In genomic region chr16:89506791-89507191, GRCh38 we compare ENCODE assay signal across 8 cellular contexts. TPM values are rescaled to one million over a fixed set of nuclear protein-coding genes. Genes with fewer than 3 reads are reported as not detected.
DNase-seq lines count a peak whose midpoint lies in the region; ATAC-seq and TF ChIP-seq lines count a peak whose summit lies in the region.

No MANE protein-coding gene starts in this region.

- no peak for ATAC-seq in HG03571 (IDR thresholded peaks at IDR 0.05; ENCODE audit: unreplicated experiment)
- ATAC-seq in HG02678 (IDR thresholded peaks at IDR 0.05; ENCODE audit: unreplicated experiment), result no peak

- peak overlapping the region; percentile 84 for H3K27ac Mint-ChIP-seq in activated CD4-positive, alpha-beta memory T cell treated with anti-CD3 and anti-CD28 coated beads for 36 hours

- DNase-seq in HAP-1 (ENCODE audit: low spot score in 2 of 2), result no peak
- peak; percentile 40 for DNase-seq in activated CD4-positive, alpha-beta memory T cell treated with anti-CD3 and anti-CD28 coated beads for 36 hours
- no peak for DNase-seq in epithelial cell of esophagus (ENCODE audit: low read depth)
- DNase-seq in NCI-H2227 treated with DMSO at 0.1 percent for 48 hours (lab: John Stamatoyannopoulos, UW), result no peak
- no peak for DNase-seq in ACHN

- no peak for TF ChIP-seq CTCF in epithelial cell of esophagus (IDR thresholded peaks at IDR 0.05; ENCODE audit: insufficient read depth, low read depth, low read length, missing control alignments)

- in situ Hi-C loops in HAP-1 (cut with MboI; ENCODE audit: low sequenced_read_pairs) (no loop called here), ACHN (cut with HindIII; ENCODE audit: low pct_ligation_motif_present, low pct_unique_long_range_greater_than_20kb, low sequenced_read_pairs) (no loop called here)

- peak overlapping the region; percentile 96 for H3K9ac ChIP-seq in skeletal muscle satellite cell (ENCODE audit: low read depth, low read length)

- CTCF ChIA-PET in activated CD4-positive, alpha-beta memory T cell treated with anti-CD3 and anti-CD28 coated beads for 36 hours (lab: Charles Lee), result interaction anchor here (1.6 to 2.8 kb wide), 3 partner anchors 23 to 98 kb away, joined by 4 to 19 read pairs (median 7); no protein-coding TSS in a partner anchor

- H3K4me2 ChIP-seq in skeletal muscle satellite cell (ENCODE audit: low read length), result peak overlapping the region; percentile 99

- intact Hi-C loops in activated CD4-positive, alpha-beta memory T cell treated with anti-CD3 and anti-CD28 coated beads for 36 hours (cut with micrococcal nuclease), result loop anchor here (5.0 to 10.0 kb wide), 2 partner anchors 56 to 482 kb away; partner anchors contain the start of gene RPL13

- H3K36me3 Mint-ChIP-seq in activated CD4-positive, alpha-beta memory T cell treated with anti-CD3 and anti-CD28 coated beads for 36 hours, result peaks cover 6% of the 10 kb centered on the region

- H3K36me3 ChIP-seq in HAP-1 (replicated peaks) (peaks cover 24% of the 10 kb centered on the region), skeletal muscle satellite cell (ENCODE audit: insufficient read depth, low read length) (peaks cover 14% of the 10 kb centered on the region)

- H3K27me3 Mint-ChIP-seq in activated CD4-positive, alpha-beta memory T cell treated with anti-CD3 and anti-CD28 coated beads for 36 hours, result no peaks in the 10 kb centered on the region

- H3K9me3 ChIP-seq in HAP-1 (no peaks in the 10 kb centered on the region; the same call in 1 of the 2 replicates), skeletal muscle satellite cell (replicated peaks; ENCODE audit: low read length) (no peaks in the 10 kb centered on the region)

- peaks cover 25% of the 10 kb centered on the region for H3K4me1 Mint-ChIP-seq in activated CD4-positive, alpha-beta memory T cell treated with anti-CD3 and anti-CD28 coated beads for 36 hours (ENCODE audit: low read depth)

- H3K4me3 ChIP-seq in HAP-1, result peak overlapping the region; percentile 91
- peak overlapping the region; percentile 70 for H3K4me3 ChIP-seq in epithelial cell of esophagus (ENCODE audit: low read length)
- peak overlapping the region; percentile 97 for H3K4me3 ChIP-seq in skeletal muscle satellite cell (ENCODE audit: low read length)

- POLR2A ChIA-PET in activated CD4-positive, alpha-beta memory T cell treated with anti-CD3 and anti-CD28 coated beads for 36 hours (lab: Charles Lee), result interaction anchor here (0.8 to 3.0 kb wide), 8 partner anchors 9 to 265 kb away, joined by 3 to 32 read pairs (median 4); partner anchors contain the start of gene ANKRD11

- H3K9me3 Mint-ChIP-seq in activated CD4-positive, alpha-beta memory T cell treated with anti-CD3 and anti-CD28 coated beads for 36 hours, result no peaks in the 10 kb centered on the region

- H3K27me3 ChIP-seq in HAP-1 (ENCODE audit: low read depth) (no peaks in the 10 kb centered on the region), skeletal muscle satellite cell (ENCODE audit: control insufficient read depth, insufficient read depth, low read length) (no peaks in the 10 kb centered on the region)

- peaks cover 10% of the 10 kb centered on the region for H3K4me1 ChIP-seq in HAP-1
- H3K4me1 ChIP-seq in skeletal muscle satellite cell (ENCODE audit: control insufficient read depth, insufficient read depth, low read length), result peaks cover 40% of the 10 kb centered on the region

- peak overlapping the region; percentile 78 for H3K4me3 Mint-ChIP-seq in activated CD4-positive, alpha-beta memory T cell treated with anti-CD3 and anti-CD28 coated beads for 36 hours

RNA-seq across cellular contexts. Expression of gene SPG7, which starts 1.4 kb away (rescaled TPM):
- 10 to 100 TPM; 67.9 to 70.4 TPM for total RNA-seq in activated CD4-positive, alpha-beta memory T cell treated with anti-CD3 and anti-CD28 coated beads for 36 hours
- total RNA-seq in skeletal muscle satellite cell (2012; rRNA removed), result 75.1 and 98.6 TPM in 2 replicates

RNA-seq across cellular contexts. Expression of gene ANKRD11, which starts 16.4 kb away (rescaled TPM):
- total RNA-seq in activated CD4-positive, alpha-beta memory T cell treated with anti-CD3 and anti-CD28 coated beads for 36 hours, result 100 to 1,000 TPM; 126 to 133 TPM
- total RNA-seq in skeletal muscle satellite cell (2012; rRNA removed), result 53.7 and 63.9 TPM in 2 replicates

RNA-seq across cellular contexts. Expression of gene RPL13, which starts 53.7 kb away (rescaled TPM):
- 1,000 to 10,000 TPM; 3,430 to 3,468 TPM for total RNA-seq in activated CD4-positive, alpha-beta memory T cell treated with anti-CD3 and anti-CD28 coated beads for 36 hours
- 2,818 and 3,730 TPM in 2 replicates for total RNA-seq in skeletal muscle satellite cell (2012; rRNA removed)
